8 cellular contexts compared by ENCODE assay signal in genomic region chr12:76763746-76764675, GRCh38. TPM values are rescaled to one million over a fixed set of nuclear protein-coding genes. Genes with fewer than 3 reads are reported as not detected.
DNase-seq lines count a peak whose midpoint lies in the region; ATAC-seq lines count a peak whose summit lies in the region.

ZDHHC17 (plus strand) TSS chr12:76764115; CDS start chr12:76764237, 122 bp downstream.

- peak within 1 kb of the TSS; percentile 98 for H3K27ac Mint-ChIP-seq in activated CD4-positive, alpha-beta T cell treated with anti-CD3 and anti-CD28 coated beads, Interleukin-2, amount 10 ng/mL, durations not matched to agents 7 days and 5 days

- H3K27ac ChIP-seq in BLaER1 treated with 17β-estradiol and CSF1 and Interleukin-3, amounts not matched to agents 10 nM and 100 nM = peak within 1 kb of the TSS; percentile 92 to 98 (median 97)

- peaks cover 4% of the 10 kb centered on the region for H3K36me3 Mint-ChIP-seq in activated CD4-positive, alpha-beta T cell treated with anti-CD3 and anti-CD28 coated beads, Interleukin-2, amount 10 ng/mL, durations not matched to agents 7 days and 5 days (ENCODE audit: low read depth)

- no peaks in the 10 kb centered on the region for H3K9me3 Mint-ChIP-seq in activated CD4-positive, alpha-beta T cell treated with anti-CD3 and anti-CD28 coated beads, Interleukin-2, amount 10 ng/mL, durations not matched to agents 7 days and 5 days

- H3K27me3 ChIP-seq in BLaER1 treated with 17β-estradiol and CSF1 and Interleukin-3, amounts not matched to agents 10 nM and 100 nM = no peaks in the 10 kb centered on the region

- H4K20me1 ChIP-seq in BLaER1 treated with 17β-estradiol and CSF1 and Interleukin-3, amounts not matched to agents 10 nM and 100 nM = peaks cover 6 to 46% (median 41%) of the 10 kb centered on the region in 11 experiments; a peak in 16 of 22 replicates

- peak; percentile 86 for ATAC-seq in GM19351 (IDR thresholded peaks at IDR 0.05; ENCODE audit: unreplicated experiment)
- ATAC-seq in HG03521 (IDR thresholded peaks at IDR 0.05; ENCODE audit: unreplicated experiment) = peak; percentile 90

- DNase-seq in NCI-H69 (lab: John Stamatoyannopoulos, UW) (peak; percentile 92), cortex of kidney (lab: John Stamatoyannopoulos, UW) (peak; percentile 76), left kidney (ENCODE audit: low read depth, low spot score) (peak; percentile 98)
- peak; percentile 92 for DNase-seq in activated CD4-positive, alpha-beta T cell treated with anti-CD3 and anti-CD28 coated beads, Interleukin-2, amount 10 ng/mL, durations not matched to agents 7 days and 5 days
- DNase-seq in stimulated activated CD4-positive, alpha-beta T cell treated with anti-CD3 and anti-CD28 coated beads, Interleukin-1b, Interleukin-23, amount 100 ng/mL, for 48 hours = peak; percentile 90

- peaks cover 28 to 54% (median 46%) of the 10 kb centered on the region in 10 experiments for H3K4me1 ChIP-seq in BLaER1 treated with 17β-estradiol and CSF1 and Interleukin-3, amounts not matched to agents 10 nM and 100 nM

- H3K4me3 Mint-ChIP-seq in activated CD4-positive, alpha-beta T cell treated with anti-CD3 and anti-CD28 coated beads, Interleukin-2, amount 10 ng/mL, durations not matched to agents 7 days and 5 days = peak within 1 kb of the TSS; percentile 97

- peak within 1 kb of the TSS; percentile 93 to 98 (median 97) for H3K9ac ChIP-seq in BLaER1 treated with 17β-estradiol and CSF1 and Interleukin-3, amounts not matched to agents 10 nM and 100 nM

- peak within 1 kb of the TSS; percentile 69 to 91 (median 84) for H3K4me3 ChIP-seq in BLaER1 treated with 17β-estradiol and CSF1 and Interleukin-3, amounts not matched to agents 10 nM and 100 nM

- peak within 1 kb of the TSS; percentile 80 to 96 (median 92) for H3K4me2 ChIP-seq in BLaER1 treated with 17β-estradiol and CSF1 and Interleukin-3, amounts not matched to agents 10 nM and 100 nM

- H3K27me3 Mint-ChIP-seq in activated CD4-positive, alpha-beta T cell treated with anti-CD3 and anti-CD28 coated beads, Interleukin-2, amount 10 ng/mL, durations not matched to agents 7 days and 5 days = peaks cover 2% of the 10 kb centered on the region

- H3K36me3 ChIP-seq in BLaER1 treated with 17β-estradiol and CSF1 and Interleukin-3, amounts not matched to agents 10 nM and 100 nM = peaks cover 0 to 18% (median 2%) of the 10 kb centered on the region in 11 experiments; a peak in 10 of 22 replicates

- H3K4me1 Mint-ChIP-seq in activated CD4-positive, alpha-beta T cell treated with anti-CD3 and anti-CD28 coated beads, Interleukin-2, amount 10 ng/mL, durations not matched to agents 7 days and 5 days = peaks cover 35% of the 10 kb centered on the region

- peaks cover 0 to 8% (median 0%) of the 10 kb centered on the region in 11 experiments; a peak in 2 of 22 replicates for H3K9me3 ChIP-seq in BLaER1 treated with 17β-estradiol and CSF1 and Interleukin-3, amounts not matched to agents 10 nM and 100 nM (replicated peaks in 1 of 11)

- CTCF ChIA-PET in activated CD4-positive, alpha-beta T cell treated with anti-CD3 and anti-CD28 coated beads, Interleukin-2, amount 10 ng/mL, durations not matched to agents 7 days and 5 days (lab: Charles Lee) = interaction anchor here (0.6 to 1.3 kb wide), 4 partner anchors 9 to 1280 kb away, joined by 3 to 5 read pairs (median 3); no protein-coding TSS in a partner anchor

- POLR2A ChIA-PET in activated CD4-positive, alpha-beta T cell treated with anti-CD3 and anti-CD28 coated beads, Interleukin-2, amount 10 ng/mL, durations not matched to agents 7 days and 5 days (lab: Charles Lee) = interaction anchor here (0.6 to 1.1 kb wide), 2 partner anchors 29 to 98 kb away, joined by 3 to 4 read pairs; no protein-coding TSS in a partner anchor

RNA-seq across cellular contexts. Expression of gene ZDHHC17, which starts in this region (rescaled TPM):
- 10 to 100 TPM; 27.6 to 33.4 TPM for total RNA-seq in activated CD4-positive, alpha-beta T cell treated with anti-CD3 and anti-CD28 coated beads, Interleukin-2, amount 10 ng/mL, durations not matched to agents 7 days and 5 days

Comparison
In these comparisons a context has a peak if more than half of its experiments do, and no peak if none do; other contexts are left out.
1. Peak in every context shown above with its lines: DNase-seq, ATAC-seq, H3K4me3 ChIP-seq and H3K27ac ChIP-seq.